In the genomic region with DNA sequence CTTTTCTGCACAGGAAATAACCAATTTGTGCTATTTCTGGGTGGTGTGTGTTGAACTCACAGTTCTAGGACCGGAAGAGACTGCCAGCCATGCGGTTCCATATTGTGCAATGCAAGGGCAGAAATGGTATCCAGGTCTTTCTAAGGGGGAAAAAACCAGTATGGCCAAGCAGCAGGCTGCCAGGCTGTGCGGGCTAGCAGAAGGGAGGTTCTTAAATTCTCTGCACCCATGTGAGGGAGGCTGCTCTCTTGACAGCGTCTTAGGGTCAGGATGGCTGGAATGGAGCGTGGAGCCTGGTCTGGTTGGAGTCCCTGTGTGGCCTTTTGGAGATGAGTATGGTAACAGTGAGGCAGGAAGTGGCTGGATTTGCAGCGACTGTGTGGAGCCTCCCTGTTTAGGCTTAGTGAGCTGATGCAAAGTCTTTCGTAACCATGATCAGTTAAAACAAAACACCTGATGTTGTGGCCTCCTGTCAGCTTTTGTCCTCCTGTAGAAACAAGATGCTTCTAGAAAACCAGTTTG, we compare ENCODE assay signal across 8 cellular contexts. TPM values are rescaled to one million over a fixed set of nuclear protein-coding genes. Genes with fewer than 3 reads are reported as not detected.
A peak's percentile ranks its signal among the peaks of the same experiment; 100 is the strongest.
DNase-seq lines count a peak whose midpoint lies in the region; ATAC-seq and TF ChIP-seq lines count a peak whose summit lies in the region.

No MANE protein-coding gene starts in this region.

- H3K4me3 Mint-ChIP-seq in CD4-positive, alpha-beta memory T cell: peak overlapping the region; percentile 74 to 88 (median 82)
- peak overlapping the region; percentile 71 for H3K4me3 Mint-ChIP-seq in activated CD8-positive, alpha-beta T cell treated with anti-CD3 and anti-CD28 coated beads, Interleukin-2, amount 10 ng/mL, durations not matched to agents 7 days and 5 days

- intact Hi-C loops in CD4-positive, alpha-beta memory T cell (cut with micrococcal nuclease): loop anchor here (2.0 to 5.0 kb wide), 4 partner anchors 37 to 130 kb away; no protein-coding TSS in a partner anchor

- H3K4me1 Mint-ChIP-seq in CD4-positive, alpha-beta memory T cell: peaks cover 82 to 95% (median 88%) of the 10 kb centered on the region in 4 donors
- H3K4me1 Mint-ChIP-seq in activated CD8-positive, alpha-beta T cell treated with anti-CD3 and anti-CD28 coated beads, Interleukin-2, amount 10 ng/mL, durations not matched to agents 7 days and 5 days (ENCODE audit: low read depth): peaks cover 90% of the 10 kb centered on the region

- CTCF ChIA-PET in CD4-positive, alpha-beta memory T cell (lab: Charles Lee; ENCODE audit: partially characterized antibody): interaction anchor here (0.8 to 4.3 kb wide), 12 partner anchors 10 to 287 kb away, joined by 3 to 36 read pairs (median 5); no protein-coding TSS in a partner anchor
- CTCF ChIA-PET in activated CD8-positive, alpha-beta T cell treated with anti-CD3 and anti-CD28 coated beads, Interleukin-2, amount 10 ng/mL, durations not matched to agents 7 days and 5 days (lab: Charles Lee): interaction anchor here (0.9 to 6.2 kb wide), 17 partner anchors 9 to 297 kb away, joined by 3 to 54 read pairs (median 5); no protein-coding TSS in a partner anchor

- POLR2A ChIA-PET in CD4-positive, alpha-beta memory T cell (lab: Charles Lee; ENCODE audit: partially characterized antibody): interaction anchor here (0.7 to 6.1 kb wide), 25 partner anchors 10 to 297 kb away, joined by 3 to 52 read pairs (median 8); no protein-coding TSS in a partner anchor
- POLR2A ChIA-PET in activated CD8-positive, alpha-beta T cell treated with anti-CD3 and anti-CD28 coated beads, Interleukin-2, amount 10 ng/mL, durations not matched to agents 7 days and 5 days (lab: Charles Lee): interaction anchor here (0.6 to 5.0 kb wide), 13 partner anchors 8 to 363 kb away, joined by 3 to 44 read pairs (median 8); no protein-coding TSS in a partner anchor

- no peaks in the 10 kb centered on the region for H3K27me3 ChIP-seq in CD4-positive, alpha-beta memory T cell (ENCODE audit: insufficient read depth, low read length)

- no peaks in the 10 kb centered on the region for H3K9me3 ChIP-seq in CD4-positive, alpha-beta memory T cell (ENCODE audit: control insufficient read depth in 1 of 2, low read length in 2 of 2)

- H3K27me3 Mint-ChIP-seq in CD4-positive, alpha-beta memory T cell: no peaks in the 10 kb centered on the region
- H3K27me3 Mint-ChIP-seq in activated CD8-positive, alpha-beta T cell treated with anti-CD3 and anti-CD28 coated beads, Interleukin-2, amount 10 ng/mL, durations not matched to agents 7 days and 5 days (ENCODE audit: low read depth): no peaks in the 10 kb centered on the region

- H3K36me3 Mint-ChIP-seq in CD4-positive, alpha-beta memory T cell: peaks cover 10 to 14% of the 10 kb centered on the region in 2 donors
- H3K36me3 Mint-ChIP-seq in activated CD8-positive, alpha-beta T cell treated with anti-CD3 and anti-CD28 coated beads, Interleukin-2, amount 10 ng/mL, durations not matched to agents 7 days and 5 days (ENCODE audit: low read depth): peaks cover 39% of the 10 kb centered on the region

- peak in 4 of 5 donors; percentile 53 to 67 (median 58) for DNase-seq in CD4-positive, alpha-beta memory T cell
- peak; percentile 75 for DNase-seq in activated CD8-positive, alpha-beta T cell treated with anti-CD3 and anti-CD28 coated beads, Interleukin-2, amount 10 ng/mL, durations not matched to agents 7 days and 5 days
- no peak for DNase-seq in left lobe of liver (ENCODE audit: low spot score)
- no peak for DNase-seq in DMS79 treated with DMSO at 0.1 percent for 48 hours (lab: John Stamatoyannopoulos, UW)
- no peak for DNase-seq in omental fat pad (ENCODE audit: low spot score)
- DNase-seq in NCI-H524 treated with DMSO at 0.1 percent for 48 hours (lab: John Stamatoyannopoulos, UW): no peak

- H3K4me3 ChIP-seq in CD4-positive, alpha-beta memory T cell (ENCODE audit: low read length in 2 of 2): peak overlapping the region; percentile 1 to 33

- H3K36me3 ChIP-seq in CD4-positive, alpha-beta memory T cell (ENCODE audit: insufficient read depth, low read length): no peaks in the 10 kb centered on the region

- ATAC-seq in GM19395 (IDR thresholded peaks at IDR 0.05; ENCODE audit: unreplicated experiment) (peak; percentile 55), HG03439 (IDR thresholded peaks at IDR 0.05; ENCODE audit: unreplicated experiment) (peak; percentile 53), left lobe of liver (peak; percentile 35), omental fat pad (ENCODE audit: low FRiP score) (no peak)
- peak; percentile 46 for ATAC-seq in activated CD8-positive, alpha-beta T cell treated with anti-CD3 and anti-CD28 coated beads, Interleukin-2, amount 10 ng/mL, durations not matched to agents 7 days and 5 days

- peak overlapping the region; percentile 86 to 98 (median 95) for H3K27ac Mint-ChIP-seq in CD4-positive, alpha-beta memory T cell
- H3K27ac Mint-ChIP-seq in activated CD8-positive, alpha-beta T cell treated with anti-CD3 and anti-CD28 coated beads, Interleukin-2, amount 10 ng/mL, durations not matched to agents 7 days and 5 days: peak overlapping the region; percentile 97

- H3K4me1 ChIP-seq in CD4-positive, alpha-beta memory T cell (ENCODE audit: insufficient read depth, low read length): peaks cover 99% of the 10 kb centered on the region

- H3K27ac ChIP-seq in CD4-positive, alpha-beta memory T cell (ENCODE audit: low read depth, low read length): peak overlapping the region; percentile 74

- peaks cover 0 to 5% (median 0%) of the 10 kb centered on the region in 8 donors for H3K9me3 Mint-ChIP-seq in CD4-positive, alpha-beta memory T cell
- no peaks in the 10 kb centered on the region for H3K9me3 Mint-ChIP-seq in activated CD8-positive, alpha-beta T cell treated with anti-CD3 and anti-CD28 coated beads, Interleukin-2, amount 10 ng/mL, durations not matched to agents 7 days and 5 days (ENCODE audit: insufficient read depth)

- TF ChIP-seq CTCF in omental fat pad (IDR thresholded peaks at IDR 0.05): no peak

RNA-seq across cellular contexts. Expression of gene NCK2, which starts 52.6 kb away (rescaled TPM):
- 10 to 100 TPM; 98.1 to 98.6 TPM for total RNA-seq in CD4-positive, alpha-beta memory T cell
- polyA plus RNA-seq in CD4-positive, alpha-beta memory T cell: 10 to 100 TPM; 58.0 to 76.6 TPM
- total RNA-seq in activated CD8-positive, alpha-beta T cell treated with anti-CD3 and anti-CD28 coated beads, Interleukin-2, amount 10 ng/mL, durations not matched to agents 7 days and 5 days: 10 to 100 TPM; 60.7 to 61.3 TPM
- total RNA-seq in left lobe of liver: 6.3 TPM
- total RNA-seq in omental fat pad: 10 to 100 TPM; 32.6 to 43.7 (median 38.7) TPM

Comparison
In these comparisons a context has a peak if more than half of its experiments do, and no peak if none do; other contexts are left out.
1. DNase-seq: peak in CD4-positive, alpha-beta memory T cell (4 of 5) and activated CD8-positive, alpha-beta T cell treated with anti-CD3 and anti-CD28 coated beads, Interleukin-2, amount 10 ng/mL, durations not matched to agents 7 days and 5 days (single experiment); none in left lobe of liver (single experiment), DMS79 treated with DMSO at 0.1 percent for 48 hours (single experiment), omental fat pad (single experiment) and NCI-H524 treated with DMSO at 0.1 percent for 48 hours (single experiment).